ENCODE assay signal across 1 cellular context in the genomic region with DNA sequence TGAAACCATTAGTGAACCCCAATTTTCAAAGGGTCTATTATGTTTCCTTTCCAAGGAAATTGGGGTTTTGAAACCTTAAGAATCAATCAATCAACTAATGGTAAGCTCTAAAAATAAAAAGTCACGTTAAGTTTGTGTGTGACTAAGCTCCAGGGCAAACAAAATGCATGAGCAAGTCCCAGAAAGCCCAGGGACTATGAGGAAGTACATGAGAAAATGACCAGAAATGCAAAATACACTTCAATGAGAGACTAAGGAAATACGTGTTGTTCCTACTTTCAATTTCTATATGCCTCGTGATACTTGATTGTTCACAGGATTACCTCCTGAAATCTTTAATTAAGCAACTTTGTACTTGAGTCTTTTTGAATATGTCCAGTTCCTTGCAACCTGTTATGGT.
TF ChIP-seq lines count a peak whose summit lies in the region.

No MANE protein-coding gene starts in this region.

TF ChIP-seq in HepG2, 621 proteins besides CTCF, POLR2A, EP300 and RAD21:
- TF ChIP-seq, protein P1, sequence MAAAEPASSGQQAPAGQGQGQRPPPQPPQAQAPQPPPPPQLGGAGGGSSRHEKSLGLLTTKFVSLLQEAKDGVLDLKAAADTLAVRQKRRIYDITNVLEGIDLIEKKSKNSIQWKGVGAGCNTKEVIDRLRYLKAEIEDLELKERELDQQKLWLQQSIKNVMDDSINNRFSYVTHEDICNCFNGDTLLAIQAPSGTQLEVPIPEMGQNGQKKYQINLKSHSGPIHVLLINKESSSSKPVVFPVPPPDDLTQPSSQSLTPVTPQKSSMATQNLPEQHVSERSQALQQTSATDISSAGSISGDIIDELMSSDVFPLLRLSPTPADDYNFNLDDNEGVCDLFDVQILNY (CRISPR knock-in tag; conservative IDR thresholded peaks at IDR 0.05), result no peak
- no peak for TF ChIP-seq ZNF124 (CRISPR knock-in tag; IDR thresholded peaks at IDR 0.05)
- no peak for TF ChIP-seq ETV6 (CRISPR knock-in tag; conservative IDR thresholded peaks at IDR 0.05)
- TF ChIP-seq HOXD1 (CRISPR knock-in tag; IDR thresholded peaks at IDR 0.05), result no peak
- TF ChIP-seq ZNF547 (CRISPR knock-in tag; IDR thresholded peaks at IDR 0.05), result no peak
- TF ChIP-seq NFKB2 (CRISPR knock-in tag; IDR thresholded peaks at IDR 0.05; ENCODE audit: borderline replicate concordance), result no peak
- no peak for TF ChIP-seq MLLT10 (CRISPR knock-in tag; IDR thresholded peaks at IDR 0.05)
- no peak for TF ChIP-seq ZNF776 (CRISPR knock-in tag; IDR thresholded peaks at IDR 0.05)
- TF ChIP-seq ZNF432 (CRISPR knock-in tag; IDR thresholded peaks at IDR 0.05; ENCODE audit: borderline replicate concordance), result no peak
- TF ChIP-seq, protein P2, sequence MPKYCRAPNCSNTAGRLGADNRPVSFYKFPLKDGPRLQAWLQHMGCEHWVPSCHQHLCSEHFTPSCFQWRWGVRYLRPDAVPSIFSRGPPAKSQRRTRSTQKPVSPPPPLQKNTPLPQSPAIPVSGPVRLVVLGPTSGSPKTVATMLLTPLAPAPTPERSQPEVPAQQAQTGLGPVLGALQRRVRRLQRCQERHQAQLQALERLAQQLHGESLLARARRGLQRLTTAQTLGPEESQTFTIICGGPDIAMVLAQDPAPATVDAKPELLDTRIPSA (CRISPR knock-in tag; IDR thresholded peaks at IDR 0.05; ENCODE audit: borderline replicate concordance), result no peak
- TF ChIP-seq, protein P3, sequence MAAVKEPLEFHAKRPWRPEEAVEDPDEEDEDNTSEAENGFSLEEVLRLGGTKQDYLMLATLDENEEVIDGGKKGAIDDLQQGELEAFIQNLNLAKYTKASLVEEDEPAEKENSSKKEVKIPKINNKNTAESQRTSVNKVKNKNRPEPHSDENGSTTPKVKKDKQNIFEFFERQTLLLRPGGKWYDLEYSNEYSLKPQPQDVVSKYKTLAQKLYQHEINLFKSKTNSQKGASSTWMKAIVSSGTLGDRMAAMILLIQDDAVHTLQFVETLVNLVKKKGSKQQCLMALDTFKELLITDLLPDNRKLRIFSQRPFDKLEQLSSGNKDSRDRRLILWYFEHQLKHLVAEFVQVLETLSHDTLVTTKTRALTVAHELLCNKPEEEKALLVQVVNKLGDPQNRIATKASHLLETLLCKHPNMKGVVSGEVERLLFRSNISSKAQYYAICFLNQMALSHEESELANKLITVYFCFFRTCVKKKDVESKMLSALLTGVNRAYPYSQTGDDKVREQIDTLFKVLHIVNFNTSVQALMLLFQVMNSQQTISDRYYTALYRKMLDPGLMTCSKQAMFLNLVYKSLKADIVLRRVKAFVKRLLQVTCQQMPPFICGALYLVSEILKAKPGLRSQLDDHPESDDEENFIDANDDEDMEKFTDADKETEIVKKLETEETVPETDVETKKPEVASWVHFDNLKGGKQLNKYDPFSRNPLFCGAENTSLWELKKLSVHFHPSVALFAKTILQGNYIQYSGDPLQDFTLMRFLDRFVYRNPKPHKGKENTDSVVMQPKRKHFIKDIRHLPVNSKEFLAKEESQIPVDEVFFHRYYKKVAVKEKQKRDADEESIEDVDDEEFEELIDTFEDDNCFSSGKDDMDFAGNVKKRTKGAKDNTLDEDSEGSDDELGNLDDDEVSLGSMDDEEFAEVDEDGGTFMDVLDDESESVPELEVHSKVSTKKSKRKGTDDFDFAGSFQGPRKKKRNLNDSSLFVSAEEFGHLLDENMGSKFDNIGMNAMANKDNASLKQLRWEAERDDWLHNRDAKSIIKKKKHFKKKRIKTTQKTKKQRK (IDR thresholded peaks at IDR 0.05; ENCODE audit: low read length), result no peak
TF ChIP-seq in HepG2: peak in this region for 0.
